In the genomic region with DNA sequence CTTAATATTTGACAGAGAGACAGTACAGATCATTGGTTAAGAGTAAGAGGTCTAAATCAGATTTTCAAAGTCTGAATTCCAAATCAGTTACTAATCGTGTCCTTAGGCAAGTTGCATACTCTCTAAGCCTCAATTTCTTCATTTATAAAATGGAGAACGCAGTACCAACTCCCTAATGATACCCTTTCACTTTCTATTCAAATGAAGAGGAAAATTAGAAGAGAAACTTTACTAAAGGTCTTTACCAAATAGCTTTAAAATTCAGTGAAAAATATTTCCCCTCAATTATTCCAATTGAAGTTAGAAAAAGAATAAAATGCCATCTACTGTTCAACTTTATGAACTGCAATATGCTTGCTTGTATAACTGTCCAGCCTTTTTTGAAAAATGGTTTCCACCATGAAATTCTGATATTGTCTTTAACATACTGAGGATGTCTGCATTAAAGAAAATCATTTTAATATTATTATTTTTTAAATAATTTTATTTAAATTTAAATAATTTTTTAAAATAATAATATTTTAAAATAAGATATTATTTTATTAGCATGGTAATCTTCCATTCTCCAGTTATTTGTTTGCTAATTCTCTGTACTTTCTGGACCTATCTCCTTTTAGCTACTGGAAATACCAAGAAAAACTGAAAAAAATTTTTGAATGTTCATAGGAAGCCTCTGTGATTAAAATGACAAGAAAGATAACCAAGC, we compare ENCODE assay signal across 8 cellular contexts. TPM values are rescaled to one million over a fixed set of nuclear protein-coding genes. Genes with fewer than 3 reads are reported as not detected.
DNase-seq lines count a peak whose midpoint lies in the region; ATAC-seq and TF ChIP-seq lines count a peak whose summit lies in the region.

No MANE protein-coding gene starts in this region.

- POLR2A ChIA-PET in MCF 10A (lab: Yijun Ruan, JAX), result interaction anchor here (0.9 to 2.1 kb wide), 4 partner anchors 14 to 25 kb away, joined by 3 to 11 read pairs (median 4); no protein-coding TSS in a partner anchor

- H3K36me3 ChIP-seq in heart right ventricle, result peaks cover 0 to 51% (median 0%) of the 10 kb centered on the region in 9 donors
- peaks cover 4 to 5% of the 10 kb centered on the region in 2 donors for H3K36me3 ChIP-seq in lung (ENCODE audit: control insufficient read depth in 2 of 2, insufficient read depth in 2 of 2, low read length in 2 of 2)

- H3K4me1 ChIP-seq in heart right ventricle (peaks cover 0 to 12% (median 0%) of the 10 kb centered on the region in 9 donors), lung (ENCODE audit: control insufficient read depth in 2 of 2, insufficient read depth in 2 of 2, low read length in 2 of 2) (peaks cover 0 to 2% of the 10 kb centered on the region in 2 donors)

- intact Hi-C loops in heart right ventricle (cut with DNase I) (loop anchor here in 8 of 10 donors (2.0 to 10.0 kb wide), 6 partner anchors 166 to 626 kb away; a partner anchor contains a TSS), left ventricle myocardium superior (cut with micrococcal nuclease) (no loop called here), MCF 10A (cut with micrococcal nuclease) (loop anchor here (1.0 to 10.0 kb wide), 7 partner anchors 99 to 754 kb away; a partner anchor contains a TSS)

- H3K27ac ChIP-seq in heart right ventricle (peak overlapping the region in 1 of 10 donors; percentile 1), lung (ENCODE audit: low read depth in 1 of 2, low read length in 1 of 2) (no peak overlapping the region)

- peaks cover 53% of the 10 kb centered on the region for H3K36me3 Mint-ChIP-seq in MCF 10A (ENCODE audit: insufficient read depth, unreplicated experiment)
- H3K36me3 Mint-ChIP-seq in activated T-cell treated with anti-CD3 and anti-CD28 coated beads, Interleukin-2, amount 50 U/mL, for 72 hours (ENCODE audit: insufficient read depth in 2 of 2), result peaks cover 0 to 6% of the 10 kb centered on the region in 2 donors

- H3K4me1 Mint-ChIP-seq in MCF 10A (ENCODE audit: insufficient read depth, unreplicated experiment), result no peaks in the 10 kb centered on the region
- peaks cover 12% of the 10 kb centered on the region for H3K4me1 Mint-ChIP-seq in activated T-cell treated with anti-CD3 and anti-CD28 coated beads, Interleukin-2, amount 50 U/mL, for 72 hours (ENCODE audit: low read depth)

- no peaks in the 10 kb centered on the region for H3K27me3 ChIP-seq in heart right ventricle
- no peaks in the 10 kb centered on the region for H3K27me3 ChIP-seq in lung (ENCODE audit: control insufficient read depth, insufficient read depth)

- ATAC-seq in heart right ventricle, result peak in 2 of 8 donors; percentile 16 to 37
- ATAC-seq in left ventricle myocardium superior, result no peak
- ATAC-seq in lung (ENCODE audit: insufficient read depth, low FRiP score), result no peak
- no peak for ATAC-seq in activated T-cell treated with anti-CD3 and anti-CD28 coated beads, Interleukin-2, amount 50 U/mL, for 72 hours (replicated peaks in 1 of 2)

- CTCF ChIA-PET in MCF 10A (lab: Yijun Ruan, JAX), result interaction anchor here (0.6 to 1.4 kb wide), 15 partner anchors 8 to 1340 kb away, joined by 3 to 6 read pairs (median 3); no protein-coding TSS in a partner anchor

- no peaks in the 10 kb centered on the region for H3K27me3 Mint-ChIP-seq in MCF 10A (ENCODE audit: insufficient read depth, unreplicated experiment)
- H3K27me3 Mint-ChIP-seq in activated T-cell treated with anti-CD3 and anti-CD28 coated beads, Interleukin-2, amount 50 U/mL, for 72 hours (ENCODE audit: low read depth), result no peaks in the 10 kb centered on the region

- H3K9me3 Mint-ChIP-seq in MCF 10A (ENCODE audit: unreplicated experiment), result no peaks in the 10 kb centered on the region
- H3K9me3 Mint-ChIP-seq in activated T-cell treated with anti-CD3 and anti-CD28 coated beads, Interleukin-2, amount 50 U/mL, for 72 hours, result no peaks in the 10 kb centered on the region

- H3K4me3 ChIP-seq in heart right ventricle, result no peak overlapping the region
- H3K4me3 ChIP-seq in lung, result no peak overlapping the region

- H3K4me3 Mint-ChIP-seq in MCF 10A (ENCODE audit: unreplicated experiment), result peak overlapping the region; percentile 57
- no peak overlapping the region for H3K4me3 Mint-ChIP-seq in activated T-cell treated with anti-CD3 and anti-CD28 coated beads, Interleukin-2, amount 50 U/mL, for 72 hours

- DNase-seq in heart right ventricle (no peak), left ventricle myocardium superior (no peak), NCI-H226 (peak; percentile 36), MCF 10A (ENCODE audit: unreplicated experiment) (peak; percentile 46), lung (ENCODE audit: low spot score) (no peak), NK-92 (lab: John Stamatoyannopoulos, UW; ENCODE audit: unreplicated experiment) (no peak), NCI-H2171 treated with DMSO at 0.1 percent for 48 hours (lab: John Stamatoyannopoulos, UW) (no peak)
- no peak for DNase-seq in activated T-cell treated with anti-CD3 and anti-CD28 coated beads, Interleukin-2, amount 50 U/mL, for 72 hours

- H3K9me3 ChIP-seq in heart right ventricle (no peaks in the 10 kb centered on the region), lung (ENCODE audit: control insufficient read depth in 2 of 2, insufficient read depth in 1 of 2, low read length in 1 of 2) (peaks cover 0 to 1% of the 10 kb centered on the region in 2 donors)

- 49 to 67% methylated on average over 2 of the region's 2 CpGs for WGBS in heart right ventricle, 2 donors
- 46 to 67% methylated on average over 2 of the region's 2 CpGs for WGBS in lung, 2 donors

- BruUV-seq in MCF 10A (replicated peaks; lab: Mats Ljungman, UMichigan), result no TSS peak

- TF ChIP-seq CTCF in heart right ventricle (IDR thresholded peaks at IDR 0.05), result peak; percentile 60 to 89 (median 78)
- peak; percentile 68 for TF ChIP-seq CTCF in MCF 10A (IDR thresholded peaks at IDR 0.05; ENCODE audit: unreplicated experiment)
- TF ChIP-seq CTCF in lung (IDR thresholded peaks at IDR 0.05; ENCODE audit: control extremely low read depth, extremely low read depth), result peak; percentile 49

- H3K27ac Mint-ChIP-seq in MCF 10A (ENCODE audit: low read depth, unreplicated experiment), result peak overlapping the region; percentile 12
- H3K27ac Mint-ChIP-seq in activated T-cell treated with anti-CD3 and anti-CD28 coated beads, Interleukin-2, amount 50 U/mL, for 72 hours, result no peak overlapping the region

RNA-seq across cellular contexts. Expression of a gene that starts 36.0 kb away (rescaled TPM):
- 1 to 10 TPM; 2.6 to 5.5 (median 3.8) TPM for total RNA-seq in heart right ventricle
- 1 to 10 TPM; 5.0 to 5.5 TPM for polyA plus RNA-seq in heart right ventricle
- 2.1 TPM for total RNA-seq in left ventricle myocardium superior
- total RNA-seq in MCF 10A (2022), result 14.3 and 17.4 TPM in 2 replicates
- 10 to 100 TPM; 10.7 to 18.0 TPM for total RNA-seq in lung
- polyA plus RNA-seq in lung, result 10 to 100 TPM in 1 of 2 donors, 1 to 10 TPM in 1; 7.7 to 11.4 TPM
- total RNA-seq in activated T-cell treated with anti-CD3 and anti-CD28 coated beads, Interleukin-2, amount 50 U/mL, for 72 hours, result 10 to 100 TPM; 27.7 to 36.5 TPM

Comparison
In these comparisons a context has a peak if more than half of its experiments do, and no peak if none do; other contexts are left out.
1. DNase-seq: peak in NCI-H226 (single experiment) and MCF 10A (single experiment); none in heart right ventricle (0 of 2), left ventricle myocardium superior (single experiment), lung (single experiment), activated T-cell treated with anti-CD3 and anti-CD28 coated beads, Interleukin-2, amount 50 U/mL, for 72 hours (0 of 2), NK-92 (single experiment) and NCI-H2171 treated with DMSO at 0.1 percent for 48 hours (single experiment).
2. Peak in every context shown above with its lines, with median percentiles within 50 percentile points of each other: CTCF ChIP-seq.